In genomic region chr2:168592181-168592831, GRCh38 we compare ENCODE assay signal across 15 cellular contexts.
"Had no signal": no experiment of that assay in that cellular context is flagged by ENCODE, and none has a peak within 500 bp of the region (broad histone marks: within the 10 kb centered on the region; RNA-seq: fewer than 3 reads in every experiment).

No MANE protein-coding gene starts in this region.

- H3K4me3 ChIP-seq: cardiac muscle cell, left lung, right lobe of liver, suprapubic skin had no signal

- H3K27ac Mint-ChIP-seq: activated CD8-positive, alpha-beta T cell treated with anti-CD3 and anti-CD28 coated beads, Interleukin-2, amount 10 ng/mL, durations not matched to agents 7 days and 5 days; activated naive CD4-positive, alpha-beta T cell treated with anti-CD3 and anti-CD28 coated beads for 36 hours had no signal

- H3K4me3 Mint-ChIP-seq: activated CD8-positive, alpha-beta T cell treated with anti-CD3 and anti-CD28 coated beads, Interleukin-2, amount 10 ng/mL, durations not matched to agents 7 days and 5 days; activated naive CD4-positive, alpha-beta T cell treated with anti-CD3 and anti-CD28 coated beads for 36 hours had no signal

- ATAC-seq: activated CD8-positive, alpha-beta T cell treated with anti-CD3 and anti-CD28 coated beads, Interleukin-2, amount 10 ng/mL, durations not matched to agents 7 days and 5 days; left lung; right lobe of liver had no signal

- H3K4me1 ChIP-seq: left lung, right lobe of liver, suprapubic skin had no signal

- H3K36me3 ChIP-seq: cardiac muscle cell, left lung, right lobe of liver, suprapubic skin had no signal

- H3K27me3 ChIP-seq: cardiac muscle cell, left lung, right lobe of liver, suprapubic skin had no signal

- H3K9me3 Mint-ChIP-seq: activated naive CD4-positive, alpha-beta T cell treated with anti-CD3 and anti-CD28 coated beads for 36 hours had no signal

- DNase-seq: activated CD4-positive, alpha-beta T cell treated with anti-CD3 and anti-CD28 coated beads for 48 hours; activated CD8-positive, alpha-beta memory T cell treated with anti-CD3 and anti-CD28 coated beads, Interleukin-2, amount 50 U/mL, for 48 hours; activated CD8-positive, alpha-beta T cell treated with anti-CD3 and anti-CD28 coated beads, Interleukin-2, amount 10 ng/mL, durations not matched to agents 7 days and 5 days; activated naive CD4-positive, alpha-beta T cell treated with anti-CD3 and anti-CD28 coated beads for 36 hours; foreskin melanocyte; left lung; mesendoderm; posterior cingulate gyrus; right lobe of liver; stimulated activated CD4-positive, alpha-beta T cell treated with anti-CD3 and anti-CD28 coated beads, Interleukin-2, amount 100 ng/mL, for 24 hours; stimulated activated naive CD4-positive, alpha-beta T cell treated with Interleukin-2 at 50 U/mL for 16 hours; T-helper 1 cell had no signal

- H3K27ac ChIP-seq: cardiac muscle cell, left lung, right lobe of liver, suprapubic skin, VCaP had no signal

- H3K9me3 ChIP-seq: left lung, right lobe of liver, suprapubic skin had no signal
